9 cellular contexts compared by ENCODE assay signal in genomic region chr16:82364690-82365089, GRCh38.
"Had no signal": no experiment of that assay in that cellular context is flagged by ENCODE, and none has a peak within 500 bp of the region (broad histone marks: within the 10 kb centered on the region; RNA-seq: fewer than 3 reads in every experiment).

No MANE protein-coding gene starts in this region.

- H3K9me3 ChIP-seq: HAP-1 had no signal

- H3K9me3 Mint-ChIP-seq: IgD-negative memory B cell had no signal

- DNase-seq: GM23248, GOT3, H7, HFFc6, KG1 had no signal

- H3K27ac ChIP-seq: GM23248, HL-60 had no signal

- H3K4me1 ChIP-seq: HAP-1 had no signal

- H3K36me3 ChIP-seq: HAP-1 had no signal

- ATAC-seq: HCT116 had no signal

- H3K9ac ChIP-seq: GM23248 had no signal

- H3K4me3 ChIP-seq: GM23248, HAP-1 had no signal

- H3K4me1 Mint-ChIP-seq: IgD-negative memory B cell had no signal

- H2AFZ ChIP-seq: GM23248 had no signal

- H3K4me3 Mint-ChIP-seq: HFFc6, IgD-negative memory B cell had no signal

- H3K36me3 Mint-ChIP-seq: IgD-negative memory B cell had no signal

- H3K27ac Mint-ChIP-seq: HFFc6, IgD-negative memory B cell had no signal
